In genomic region chr5:135326296-135327240, GRCh38 we compare ENCODE assay signal across 1 cellular context.
TF ChIP-seq lines count a peak whose summit lies in the region.

No MANE protein-coding gene starts in this region.

TF ChIP-seq in HEK293, 187 proteins besides CTCF, POLR2A, EP300 and RAD21:
- TF ChIP-seq ZNF664 (tag by site-specific recombination; IDR thresholded peaks at IDR 0.05), result no peak
- peak; percentile 23; the same call in 1 of the 2 replicates for TF ChIP-seq ZFHX2 (tag by site-specific recombination; conservative IDR thresholded peaks at IDR 0.05)
- no peak for TF ChIP-seq ZNF658 (tag by site-specific recombination; IDR thresholded peaks at IDR 0.05)
- TF ChIP-seq ZIC2 (tag by site-specific recombination; IDR thresholded peaks at IDR 0.05), result 0 out of 2 replicates have a peak, but pooled peaks have one; percentile 25
